ENCODE assay signal across 10 cellular contexts in genomic region chr14:39232554-39233415, GRCh38. TPM values are rescaled to one million over a fixed set of nuclear protein-coding genes. Genes with fewer than 3 reads are reported as not detected.
DNase-seq lines count a peak whose midpoint lies in the region; ATAC-seq and TF ChIP-seq lines count a peak whose summit lies in the region.
"Had no signal": no experiment of that assay in that cellular context is flagged by ENCODE, and none has a peak within 500 bp of the region (broad histone marks: within the 10 kb centered on the region; RNA-seq: fewer than 3 reads in every experiment).

No MANE protein-coding gene starts in this region.

- H3K4me1 ChIP-seq in Caco-2 (peaks cover 38% of the 10 kb centered on the region), lung (ENCODE audit: control insufficient read depth in 2 of 2, insufficient read depth in 2 of 2, low read length in 2 of 2) (no peaks in the 10 kb centered on the region)

- POLR2A ChIA-PET in Caco-2 (lab: Charles Lee) = interaction anchor here (1.0 kb wide), 1 partner anchor 199 kb away, joined by 4 read pairs; the partner anchor contains the start of gene FBXO33

- no peaks in the 10 kb centered on the region for H3K36me3 Mint-ChIP-seq in Caco-2 (ENCODE audit: insufficient read depth, unreplicated experiment)
- H3K36me3 Mint-ChIP-seq in activated T-helper 17 cell treated with anti-CD3 and anti-CD28 coated beads, Interleukin-2, amount 50 U/mL, for 72 hours (ENCODE audit: low read depth) = no peaks in the 10 kb centered on the region

- H3K27ac ChIP-seq in lung (ENCODE audit: low read depth in 1 of 2, low read length in 1 of 2) = no peak overlapping the region

- BruUV-seq in Caco-2 (replicated peaks; lab: Mats Ljungman, UMichigan) = no TSS peak

- no peaks in the 10 kb centered on the region for H3K9me3 Mint-ChIP-seq in Caco-2 (ENCODE audit: unreplicated experiment)
- H3K9me3 Mint-ChIP-seq in activated T-helper 17 cell treated with anti-CD3 and anti-CD28 coated beads, Interleukin-2, amount 50 U/mL, for 72 hours = no peaks in the 10 kb centered on the region

- DNase-seq in Caco-2 (peak in 1 of 2 experiments; percentile 38), lung (ENCODE audit: low spot score) (no peak), DMS53 (lab: John Stamatoyannopoulos, UW) (no peak), NCI-H146 treated with DMSO at 0.1 percent for 48 hours (lab: John Stamatoyannopoulos, UW; ENCODE audit: unreplicated experiment) (no peak)
- no peak for DNase-seq in activated naive CD4-positive, alpha-beta T cell (lab: John Stamatoyannopoulos, UW)
- DNase-seq: activated CD8-positive, alpha-beta memory T cell treated with anti-CD3 and anti-CD28 coated beads, Interleukin-2, amount 50 U/mL, for 48 hours; NCI-H1417 treated with DMSO at 0.1 percent for 48 hours had no signal

- H3K4me3 Mint-ChIP-seq in Caco-2 (ENCODE audit: unreplicated experiment) = no peak overlapping the region
- no peak overlapping the region for H3K4me3 Mint-ChIP-seq in activated T-helper 17 cell treated with anti-CD3 and anti-CD28 coated beads, Interleukin-2, amount 50 U/mL, for 72 hours

- ATAC-seq in HG03571 (IDR thresholded peaks at IDR 0.05; ENCODE audit: unreplicated experiment) (peak; percentile 41), lung (ENCODE audit: insufficient read depth, low FRiP score) (peak; percentile 51), HG02852 (IDR thresholded peaks at IDR 0.05; ENCODE audit: unreplicated experiment) (no peak)
- ATAC-seq in activated T-helper 17 cell treated with anti-CD3 and anti-CD28 coated beads, Interleukin-2, amount 50 U/mL, for 72 hours (replicated peaks) = no peak

- CTCF ChIA-PET in Caco-2 (lab: Charles Lee) = interaction anchor here (0.5 to 1.5 kb wide), 5 partner anchors 10 to 199 kb away, joined by 3 to 11 read pairs (median 8); partner anchors contain the start of genes FBXO33 and TRAPPC6B

- H3K9me3 ChIP-seq in Caco-2 (no peaks in the 10 kb centered on the region), lung (ENCODE audit: control insufficient read depth in 2 of 2, insufficient read depth in 1 of 2, low read length in 1 of 2) (no peaks in the 10 kb centered on the region)

- intact Hi-C loops in Caco-2 (cut with micrococcal nuclease; ENCODE audit: unreplicated experiment) = loop anchor here (1.0 kb wide), 1 partner anchor 35 kb away; no protein-coding TSS in a partner anchor

- peaks cover 5% of the 10 kb centered on the region for H3K4me1 Mint-ChIP-seq in Caco-2 (ENCODE audit: low read depth, unreplicated experiment)
- H3K4me1 Mint-ChIP-seq in activated T-helper 17 cell treated with anti-CD3 and anti-CD28 coated beads, Interleukin-2, amount 50 U/mL, for 72 hours = peaks cover 29% of the 10 kb centered on the region

- WGBS in lung, 2 donors = 66 to 68% methylated on average over 12 of the region's 12 CpGs

- TF ChIP-seq CTCF in Caco-2 (IDR thresholded peaks at IDR 0.05; ENCODE audit: insufficient read depth in 1 of 2, low read depth in 1 of 2, low read length in 1 of 2, severe bottlenecking in 1 of 2, unreplicated experiment in 1 of 2) = no peak
- no peak for TF ChIP-seq CTCF in lung (IDR thresholded peaks at IDR 0.05; ENCODE audit: control extremely low read depth, extremely low read depth)

- no peaks in the 10 kb centered on the region for H3K27me3 Mint-ChIP-seq in Caco-2 (ENCODE audit: insufficient read depth, unreplicated experiment)
- no peaks in the 10 kb centered on the region for H3K27me3 Mint-ChIP-seq in activated T-helper 17 cell treated with anti-CD3 and anti-CD28 coated beads, Interleukin-2, amount 50 U/mL, for 72 hours

- H3K27me3 ChIP-seq in Caco-2 (replicated peaks; ENCODE audit: control insufficient read depth, insufficient read depth, low read length) = no peaks in the 10 kb centered on the region
- no peaks in the 10 kb centered on the region for H3K27me3 ChIP-seq in lung (ENCODE audit: control insufficient read depth, insufficient read depth)

- H3K4me3 ChIP-seq in Caco-2 (ENCODE audit: low read depth, low read length) = no peak overlapping the region
- H3K4me3 ChIP-seq in lung = no peak overlapping the region

- peak overlapping the region; percentile 64 for H3K27ac Mint-ChIP-seq in Caco-2 (ENCODE audit: unreplicated experiment)
- peak overlapping the region; percentile 21 for H3K27ac Mint-ChIP-seq in activated T-helper 17 cell treated with anti-CD3 and anti-CD28 coated beads, Interleukin-2, amount 50 U/mL, for 72 hours

- H3K36me3 ChIP-seq in Caco-2 (ENCODE audit: control insufficient read depth, insufficient read depth, low read length) (no peaks in the 10 kb centered on the region), lung (ENCODE audit: control insufficient read depth in 2 of 2, insufficient read depth in 2 of 2, low read length in 2 of 2) (no peaks in the 10 kb centered on the region)

RNA-seq across cellular contexts. Expression of gene MIA2, which starts 0.9 kb away (rescaled TPM):
- total RNA-seq in Caco-2 (2022) (60.4 and 71.5 TPM in 2 replicates), lung (10 to 100 TPM; 27.7 to 28.9 TPM)
- total RNA-seq in activated T-helper 17 cell treated with anti-CD3 and anti-CD28 coated beads, Interleukin-2, amount 50 U/mL, for 72 hours = 10 to 100 TPM; 15.4 to 17.7 TPM
- 10 to 100 TPM; 24.9 to 32.2 TPM for polyA plus RNA-seq in lung

RNA-seq across cellular contexts. Expression of gene PNN, which starts 57.7 kb away (rescaled TPM):
- total RNA-seq in Caco-2 (2022) (98.5 and 100 TPM in 2 replicates), lung (10 to 100 TPM; 38.1 to 45.1 TPM)
- total RNA-seq in activated T-helper 17 cell treated with anti-CD3 and anti-CD28 coated beads, Interleukin-2, amount 50 U/mL, for 72 hours = 10 to 100 TPM; 65.1 to 98.0 TPM
- polyA plus RNA-seq in lung = 10 to 100 TPM; 26.8 to 37.3 TPM

Comparison
In these comparisons a context has a peak if more than half of its experiments do, and no peak if none do; other contexts are left out.
1. ATAC-seq: peak in HG03571 (single experiment) and lung (single experiment); none in activated T-helper 17 cell treated with anti-CD3 and anti-CD28 coated beads, Interleukin-2, amount 50 U/mL, for 72 hours (single experiment) and HG02852 (single experiment).